10 cellular contexts compared by ENCODE assay signal in the genomic region with DNA sequence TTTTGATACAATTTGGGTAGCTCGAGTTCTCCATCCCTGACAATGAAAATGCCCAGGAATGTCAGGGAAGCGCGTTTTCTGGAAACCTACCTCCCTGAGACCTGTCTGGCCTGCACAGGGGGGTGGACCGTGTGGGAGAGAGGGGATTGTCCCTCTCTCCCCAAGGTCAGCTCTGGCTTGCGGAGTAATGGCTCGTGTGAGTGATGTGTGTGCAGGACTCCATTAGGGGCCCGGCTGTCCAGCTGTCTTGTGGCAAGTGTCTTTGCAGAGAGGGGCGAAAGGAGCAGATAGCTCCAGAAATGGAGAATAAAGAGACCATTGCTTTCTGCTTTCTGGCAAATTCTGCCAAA.
DNase-seq lines count a peak whose midpoint lies in the region; ATAC-seq and TF ChIP-seq lines count a peak whose summit lies in the region.
"Had no signal": no experiment of that assay in that cellular context is flagged by ENCODE, and none has a peak within 500 bp of the region (broad histone marks: within the 10 kb centered on the region; RNA-seq: fewer than 3 reads in every experiment).

No MANE protein-coding gene starts in this region.

- no peak for TF ChIP-seq CTCF in MM.1S (IDR thresholded peaks at IDR 0.05; ENCODE audit: low read length)
- no peak for TF ChIP-seq CTCF in chondrocyte (IDR thresholded peaks at IDR 0.05)
- no peak for TF ChIP-seq CTCF in osteoblast (IDR thresholded peaks at IDR 0.05; ENCODE audit: extremely low read depth, low read depth, low read length)

- H2AFZ ChIP-seq in MM.1S (ENCODE audit: low read length) (no peak overlapping the region), osteoblast (ENCODE audit: low read length) (no peak overlapping the region)

- H3K4me1 ChIP-seq in CD4-positive, CD25-positive, alpha-beta regulatory T cell (ENCODE audit: control insufficient read depth, insufficient read depth, low read length, poor library complexity, severe bottlenecking) = peaks cover 39% of the 10 kb centered on the region
- peaks cover 19% of the 10 kb centered on the region for H3K4me1 ChIP-seq in MM.1S (ENCODE audit: low read length)
- H3K4me1 ChIP-seq in osteoblast (ENCODE audit: insufficient read depth, low read length) = peaks cover 32% of the 10 kb centered on the region

- no peaks in the 10 kb centered on the region for H3K27me3 ChIP-seq in CD4-positive, CD25-positive, alpha-beta regulatory T cell (ENCODE audit: control insufficient read depth, insufficient read depth, low read length)
- H3K27me3 ChIP-seq in MM.1S (replicated peaks; ENCODE audit: insufficient read depth, low read length) (no peaks in the 10 kb centered on the region), osteoblast (ENCODE audit: insufficient read depth, low read length) (no peaks in the 10 kb centered on the region)

- no peaks in the 10 kb centered on the region for H3K9me3 Mint-ChIP-seq in CD4-positive, CD25-positive, alpha-beta regulatory T cell
- no peaks in the 10 kb centered on the region for H3K9me3 Mint-ChIP-seq in chondrocyte (ENCODE audit: low read depth)

- peaks cover 16% of the 10 kb centered on the region; the same call in 1 of the 2 replicates for H3K79me2 ChIP-seq in MM.1S (ENCODE audit: low read length)
- peaks cover 8% of the 10 kb centered on the region for H3K79me2 ChIP-seq in osteoblast (ENCODE audit: insufficient read depth, low read length)

- peak overlapping the region; percentile 76 for H3K27ac ChIP-seq in CD4-positive, CD25-positive, alpha-beta regulatory T cell (ENCODE audit: insufficient read depth, low read length, poor library complexity, severe bottlenecking)
- H3K27ac ChIP-seq in MM.1S (ENCODE audit: low read length) (no peak overlapping the region), osteoblast (ENCODE audit: low read depth, low read length) (peak overlapping the region; percentile 75)

- H3K36me3 ChIP-seq in CD4-positive, CD25-positive, alpha-beta regulatory T cell (ENCODE audit: control insufficient read depth, insufficient read depth, low read length) = peaks cover 8% of the 10 kb centered on the region
- no peaks in the 10 kb centered on the region for H3K36me3 ChIP-seq in MM.1S (replicated peaks; ENCODE audit: insufficient read depth, low read length)
- H3K36me3 ChIP-seq in osteoblast (ENCODE audit: insufficient read depth, low read length) = no peaks in the 10 kb centered on the region

- H3K27me3 Mint-ChIP-seq in CD4-positive, CD25-positive, alpha-beta regulatory T cell = no peaks in the 10 kb centered on the region
- no peaks in the 10 kb centered on the region for H3K27me3 Mint-ChIP-seq in chondrocyte (ENCODE audit: low read depth)

- H3K4me1 Mint-ChIP-seq in CD4-positive, CD25-positive, alpha-beta regulatory T cell = peaks cover 33 to 85% (median 64%) of the 10 kb centered on the region in 4 donors
- peaks cover 53% of the 10 kb centered on the region for H3K4me1 Mint-ChIP-seq in chondrocyte (ENCODE audit: low read depth)

- H3K4me3 ChIP-seq in CD4-positive, CD25-positive, alpha-beta regulatory T cell (ENCODE audit: low read depth, low read length) = no peak overlapping the region
- H3K4me3 ChIP-seq in MM.1S (ENCODE audit: low read length) (no peak overlapping the region), osteoblast (ENCODE audit: insufficient read depth, low read length) (peak overlapping the region; percentile 29)

- ATAC-seq in CD4-positive, CD25-positive, alpha-beta regulatory T cell (ENCODE audit: low read depth in 2 of 2) = no peak
- ATAC-seq in GM18909 (IDR thresholded peaks at IDR 0.05; ENCODE audit: poor library complexity, unreplicated experiment) (no peak), HG03139 (IDR thresholded peaks at IDR 0.05; ENCODE audit: unreplicated experiment) (no peak)

- peak overlapping the region; percentile 22; the same call in 1 of the 2 replicates for H3K4me2 ChIP-seq in MM.1S (ENCODE audit: low read depth, low read length)
- peak overlapping the region; percentile 72 for H3K4me2 ChIP-seq in osteoblast (ENCODE audit: insufficient read depth, low read length)

- no peaks in the 10 kb centered on the region for H3K9me3 ChIP-seq in CD4-positive, CD25-positive, alpha-beta regulatory T cell (ENCODE audit: control insufficient read depth in 2 of 2, low read length in 2 of 2)
- no peaks in the 10 kb centered on the region for H3K9me3 ChIP-seq in MM.1S (replicated peaks; ENCODE audit: insufficient read depth, low read length)
- H3K9me3 ChIP-seq in osteoblast (ENCODE audit: low read depth, low read length) = no peaks in the 10 kb centered on the region

- no peaks in the 10 kb centered on the region for H3F3A ChIP-seq in MM.1S (ENCODE audit: insufficient read depth, low read length)

- DNase-seq in CD4-positive, CD25-positive, alpha-beta regulatory T cell = no peak
- DNase-seq in MM.1S (no peak), chondrocyte (ENCODE audit: low spot score) (no peak), osteoblast (ENCODE audit: insufficient read length, low spot score, missing footprints) (no peak), DMS53 (lab: John Stamatoyannopoulos, UW) (no peak), NK-92 (lab: John Stamatoyannopoulos, UW; ENCODE audit: unreplicated experiment) (no peak)
- DNase-seq: NCI-H1436 treated with DMSO at 0.1 percent for 48 hours; stimulated activated naive CD4-positive, alpha-beta T cell had no signal

- H3K4me3 Mint-ChIP-seq in CD4-positive, CD25-positive, alpha-beta regulatory T cell = peak overlapping the region; percentile 44 to 86 (median 70)
- peak overlapping the region; percentile 41 for H3K4me3 Mint-ChIP-seq in chondrocyte (ENCODE audit: unreplicated experiment)

- H3K27ac Mint-ChIP-seq in CD4-positive, CD25-positive, alpha-beta regulatory T cell = peak overlapping the region; percentile 90 to 93 (median 93)
- H3K27ac Mint-ChIP-seq in chondrocyte (ENCODE audit: unreplicated experiment) = peak overlapping the region; percentile 92

- H4K20me1 ChIP-seq in MM.1S (ENCODE audit: insufficient read depth, low read length) (no peaks in the 10 kb centered on the region), osteoblast (ENCODE audit: insufficient read depth, low read length) (peaks cover 3% of the 10 kb centered on the region)

- H3K36me3 Mint-ChIP-seq in CD4-positive, CD25-positive, alpha-beta regulatory T cell = peaks cover 10% of the 10 kb centered on the region
- no peaks in the 10 kb centered on the region for H3K36me3 Mint-ChIP-seq in chondrocyte (ENCODE audit: low read depth)

- H3K9me2 ChIP-seq in MM.1S (replicated peaks; ENCODE audit: insufficient read depth, low read length) = no peaks in the 10 kb centered on the region

- no peak overlapping the region for H3K9ac ChIP-seq in MM.1S (ENCODE audit: low read length)
